ENCODE assay signal across 10 cellular contexts in the genomic region with DNA sequence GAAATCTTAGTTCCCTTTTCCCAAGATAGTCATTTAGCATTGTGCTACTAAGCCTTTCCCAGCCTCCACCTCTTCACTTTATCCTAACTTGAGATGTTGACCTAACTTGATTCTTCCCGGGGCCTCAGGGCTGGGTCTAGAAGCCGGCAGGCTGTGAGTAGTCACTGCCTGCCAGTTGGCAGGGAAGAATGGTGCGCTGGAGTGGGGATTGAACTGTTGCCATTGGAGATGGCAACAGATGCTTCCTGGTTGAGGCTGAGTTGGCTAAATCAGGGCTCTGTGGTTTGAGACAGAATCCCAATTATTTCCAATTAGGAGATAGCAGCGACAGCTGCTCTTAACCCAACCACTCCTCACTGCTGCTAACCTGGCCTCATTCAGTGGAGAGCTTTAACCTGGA.
DNase-seq lines count a peak whose midpoint lies in the region; ATAC-seq and TF ChIP-seq lines count a peak whose summit lies in the region.
"Had no signal": no experiment of that assay in that cellular context is flagged by ENCODE, and none has a peak within 500 bp of the region (broad histone marks: within the 10 kb centered on the region; RNA-seq: fewer than 3 reads in every experiment).

No MANE protein-coding gene starts in this region.

- H3K4me1 ChIP-seq in spleen = no peaks in the 10 kb centered on the region

- H3K36me3 Mint-ChIP-seq in WTC11 = no peaks in the 10 kb centered on the region

- no peaks in the 10 kb centered on the region for H3K27me3 ChIP-seq in MG63
- H3K27me3 ChIP-seq in spleen (replicated peaks in 1 of 7) = no peaks in the 10 kb centered on the region
- no peaks in the 10 kb centered on the region for H3K27me3 ChIP-seq in H7 (ENCODE audit: control insufficient read depth, insufficient read depth, low read length)

- no peak for TF ChIP-seq CTCF in spleen (IDR thresholded peaks at IDR 0.05 in 8 of 11, conservative IDR thresholded peaks at IDR 0.05 in 3 of 11)
- TF ChIP-seq CTCF in WTC11 (IDR thresholded peaks at IDR 0.05) = no peak

- ATAC-seq in WTC11 = no peak

- CTCF ChIA-PET in WTC11 (lab: Charles Lee) = interaction anchor here (1.2 kb wide), 1 partner anchor 12 kb away, joined by 4 read pairs; no protein-coding TSS in a partner anchor

- intact Hi-C loops in spleen (cut with DNase I; ENCODE audit: low total_unique reads) = no loop called here

- POLR2A ChIA-PET in WTC11 (lab: Charles Lee) = no interaction called here

- H3K9me3 ChIP-seq in MG63 (no peaks in the 10 kb centered on the region), spleen (no peaks in the 10 kb centered on the region)

- H3K36me3 ChIP-seq in MG63 (no peaks in the 10 kb centered on the region), spleen (no peaks in the 10 kb centered on the region), H7 (replicated peaks; ENCODE audit: control insufficient read depth, insufficient read depth, low read length) (no peaks in the 10 kb centered on the region)

- no peak overlapping the region for H3K27ac Mint-ChIP-seq in WTC11

- DNase-seq in MG63 = peak; percentile 82
- peak; percentile 49 to 66 for DNase-seq in hippocampal formation (lab: John Stamatoyannopoulos, UW)
- DNase-seq in spleen = no peak
- no peak for DNase-seq in H7
- no peak for DNase-seq in WTC11 (ENCODE audit: low spot score)
- no peak for DNase-seq in KG1 (lab: John Stamatoyannopoulos, UW)
- no peak for DNase-seq in NCI-H1048 (lab: John Stamatoyannopoulos, UW)
- DNase-seq: activated effector memory CD4-positive, alpha-beta T cell treated with Interleukin-2 at 50 U/mL for 16 hours had no signal

- no peaks in the 10 kb centered on the region for H3K4me1 Mint-ChIP-seq in WTC11

- peak overlapping the region; percentile 69 for H3K27ac ChIP-seq in angular gyrus (ENCODE audit: low read depth, low read length)
- H3K27ac ChIP-seq in spleen = peak overlapping the region in 5 of 8 donors; percentile 7 to 55 (median 43)

- 46 to 74% (median 64%) methylated on average over 4 of the region's 4 CpGs for WGBS in spleen, 5 donors

- no peaks in the 10 kb centered on the region for H3K9me3 Mint-ChIP-seq in WTC11
- H3K9me3 Mint-ChIP-seq: neural crest cell had no signal

- no peak overlapping the region for H3K4me3 ChIP-seq in MG63
- H3K4me3 ChIP-seq in spleen = no peak overlapping the region
- H3K4me3 ChIP-seq in H7 (ENCODE audit: insufficient read depth, low read depth, low read length) = no peak overlapping the region

- no peaks in the 10 kb centered on the region for H3K27me3 Mint-ChIP-seq in WTC11 (ENCODE audit: low read depth)

- TF ChIP-seq POLR2A in spleen (IDR thresholded peaks at IDR 0.05) = no peak

- H3K4me3 Mint-ChIP-seq in WTC11 = no peak overlapping the region
- H3K4me3 Mint-ChIP-seq: neural crest cell had no signal

TF ChIP-seq in WTC11, 78 proteins besides CTCF, POLR2A, EP300 and RAD21 (continues in another document):
- TF ChIP-seq, protein P1, sequence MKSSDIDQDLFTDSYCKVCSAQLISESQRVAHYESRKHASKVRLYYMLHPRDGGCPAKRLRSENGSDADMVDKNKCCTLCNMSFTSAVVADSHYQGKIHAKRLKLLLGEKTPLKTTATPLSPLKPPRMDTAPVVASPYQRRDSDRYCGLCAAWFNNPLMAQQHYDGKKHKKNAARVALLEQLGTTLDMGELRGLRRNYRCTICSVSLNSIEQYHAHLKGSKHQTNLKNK (CRISPR knock-in tag; IDR thresholded peaks at IDR 0.05) = no peak
- no peak for TF ChIP-seq KAT7 (CRISPR knock-in tag; IDR thresholded peaks at IDR 0.05; ENCODE audit: borderline replicate concordance)
- TF ChIP-seq GABPB1 (CRISPR knock-in tag; IDR thresholded peaks at IDR 0.05) = no peak
- TF ChIP-seq, protein P2, sequence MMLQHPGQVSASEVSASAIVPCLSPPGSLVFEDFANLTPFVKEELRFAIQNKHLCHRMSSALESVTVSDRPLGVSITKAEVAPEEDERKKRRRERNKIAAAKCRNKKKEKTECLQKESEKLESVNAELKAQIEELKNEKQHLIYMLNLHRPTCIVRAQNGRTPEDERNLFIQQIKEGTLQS (CRISPR knock-in tag; conservative IDR thresholded peaks at IDR 0.05) = no peak
- TF ChIP-seq ZBTB21 (CRISPR knock-in tag; IDR thresholded peaks at IDR 0.05; ENCODE audit: borderline replicate concordance) = no peak
- TF ChIP-seq, protein P3, sequence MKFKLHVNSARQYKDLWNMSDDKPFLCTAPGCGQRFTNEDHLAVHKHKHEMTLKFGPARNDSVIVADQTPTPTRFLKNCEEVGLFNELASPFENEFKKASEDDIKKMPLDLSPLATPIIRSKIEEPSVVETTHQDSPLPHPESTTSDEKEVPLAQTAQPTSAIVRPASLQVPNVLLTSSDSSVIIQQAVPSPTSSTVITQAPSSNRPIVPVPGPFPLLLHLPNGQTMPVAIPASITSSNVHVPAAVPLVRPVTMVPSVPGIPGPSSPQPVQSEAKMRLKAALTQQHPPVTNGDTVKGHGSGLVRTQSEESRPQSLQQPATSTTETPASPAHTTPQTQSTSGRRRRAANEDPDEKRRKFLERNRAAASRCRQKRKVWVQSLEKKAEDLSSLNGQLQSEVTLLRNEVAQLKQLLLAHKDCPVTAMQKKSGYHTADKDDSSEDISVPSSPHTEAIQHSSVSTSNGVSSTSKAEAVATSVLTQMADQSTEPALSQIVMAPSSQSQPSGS (CRISPR knock-in tag; IDR thresholded peaks at IDR 0.05; ENCODE audit: borderline replicate concordance, low read depth) = no peak
- no peak for TF ChIP-seq RELA (CRISPR knock-in tag; IDR thresholded peaks at IDR 0.05; ENCODE audit: borderline replicate concordance)
- TF ChIP-seq, protein P4, sequence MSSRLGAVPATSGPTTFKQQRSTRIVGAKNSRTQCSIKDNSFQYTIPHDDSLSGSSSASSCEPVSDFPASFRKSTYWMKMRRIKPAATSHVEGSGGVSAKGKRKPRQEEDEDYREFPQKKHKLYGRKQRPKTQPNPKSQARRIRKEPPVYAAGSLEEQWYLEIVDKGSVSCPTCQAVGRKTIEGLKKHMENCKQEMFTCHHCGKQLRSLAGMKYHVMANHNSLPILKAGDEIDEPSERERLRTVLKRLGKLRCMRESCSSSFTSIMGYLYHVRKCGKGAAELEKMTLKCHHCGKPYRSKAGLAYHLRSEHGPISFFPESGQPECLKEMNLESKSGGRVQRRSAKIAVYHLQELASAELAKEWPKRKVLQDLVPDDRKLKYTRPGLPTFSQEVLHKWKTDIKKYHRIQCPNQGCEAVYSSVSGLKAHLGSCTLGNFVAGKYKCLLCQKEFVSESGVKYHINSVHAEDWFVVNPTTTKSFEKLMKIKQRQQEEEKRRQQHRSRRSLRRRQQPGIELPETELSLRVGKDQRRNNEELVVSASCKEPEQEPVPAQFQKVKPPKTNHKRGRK (CRISPR knock-in tag; IDR thresholded peaks at IDR 0.05; ENCODE audit: borderline replicate concordance) = no peak
- TF ChIP-seq, protein P5, sequence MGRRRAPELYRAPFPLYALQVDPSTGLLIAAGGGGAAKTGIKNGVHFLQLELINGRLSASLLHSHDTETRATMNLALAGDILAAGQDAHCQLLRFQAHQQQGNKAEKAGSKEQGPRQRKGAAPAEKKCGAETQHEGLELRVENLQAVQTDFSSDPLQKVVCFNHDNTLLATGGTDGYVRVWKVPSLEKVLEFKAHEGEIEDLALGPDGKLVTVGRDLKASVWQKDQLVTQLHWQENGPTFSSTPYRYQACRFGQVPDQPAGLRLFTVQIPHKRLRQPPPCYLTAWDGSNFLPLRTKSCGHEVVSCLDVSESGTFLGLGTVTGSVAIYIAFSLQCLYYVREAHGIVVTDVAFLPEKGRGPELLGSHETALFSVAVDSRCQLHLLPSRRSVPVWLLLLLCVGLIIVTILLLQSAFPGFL (CRISPR knock-in tag; IDR thresholded peaks at IDR 0.05; ENCODE audit: borderline replicate concordance) = no peak
- TF ChIP-seq GTF2I (CRISPR knock-in tag; conservative IDR thresholded peaks at IDR 0.05) = no peak
- no peak for TF ChIP-seq RORB (CRISPR knock-in tag; IDR thresholded peaks at IDR 0.05)
- no peak for TF ChIP-seq NFYB (CRISPR knock-in tag; conservative IDR thresholded peaks at IDR 0.05; ENCODE audit: low read depth)
- TF ChIP-seq, protein P6, sequence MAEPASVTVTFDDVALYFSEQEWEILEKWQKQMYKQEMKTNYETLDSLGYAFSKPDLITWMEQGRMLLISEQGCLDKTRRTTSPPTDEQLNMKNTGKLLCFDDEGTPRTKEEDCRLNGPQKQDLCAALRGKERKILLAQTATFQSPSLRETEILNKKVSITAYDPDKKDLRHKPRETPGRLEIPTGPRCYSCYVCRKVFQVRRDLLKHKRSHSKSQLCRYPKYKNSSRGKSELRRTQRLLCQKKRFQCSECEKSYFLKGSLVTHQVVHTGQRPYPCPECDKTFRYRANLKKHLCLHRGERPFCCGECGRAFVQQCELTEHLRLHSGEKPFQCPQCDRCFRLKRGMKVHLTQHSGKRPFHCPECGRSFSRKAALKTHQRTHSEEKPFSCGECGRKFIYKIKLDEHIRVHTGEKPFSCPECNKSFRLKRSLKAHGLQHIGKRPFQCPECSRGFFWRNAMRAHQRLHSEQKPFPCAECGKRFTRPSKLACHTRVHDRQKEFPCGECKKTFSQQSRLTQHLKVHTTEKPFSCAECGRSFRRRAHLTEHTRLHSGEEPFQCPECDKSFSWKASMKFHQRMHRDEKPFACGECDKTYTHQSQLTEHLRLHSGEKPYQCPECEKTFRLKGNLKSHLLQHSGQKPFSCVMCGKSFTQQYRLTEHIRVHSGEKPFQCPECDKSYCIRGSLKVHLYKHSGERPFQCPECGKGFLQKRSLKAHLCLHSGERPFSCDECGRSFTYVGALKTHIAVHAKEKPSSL (CRISPR knock-in tag; conservative IDR thresholded peaks at IDR 0.05) = no peak
- no peak for TF ChIP-seq ESRRA (CRISPR knock-in tag; IDR thresholded peaks at IDR 0.05; ENCODE audit: borderline replicate concordance)

Comparison
In these comparisons a context has a peak if more than half of its experiments do, and no peak if none do; other contexts are left out.
1. DNase-seq: peak in MG63 (single experiment) and hippocampal formation (2 of 2); none in spleen (single experiment), H7 (single experiment), WTC11 (single experiment), KG1 (single experiment) and NCI-H1048 (single experiment).